Comparison of ENCODE assay signal across 8 cellular contexts in the genomic region with DNA sequence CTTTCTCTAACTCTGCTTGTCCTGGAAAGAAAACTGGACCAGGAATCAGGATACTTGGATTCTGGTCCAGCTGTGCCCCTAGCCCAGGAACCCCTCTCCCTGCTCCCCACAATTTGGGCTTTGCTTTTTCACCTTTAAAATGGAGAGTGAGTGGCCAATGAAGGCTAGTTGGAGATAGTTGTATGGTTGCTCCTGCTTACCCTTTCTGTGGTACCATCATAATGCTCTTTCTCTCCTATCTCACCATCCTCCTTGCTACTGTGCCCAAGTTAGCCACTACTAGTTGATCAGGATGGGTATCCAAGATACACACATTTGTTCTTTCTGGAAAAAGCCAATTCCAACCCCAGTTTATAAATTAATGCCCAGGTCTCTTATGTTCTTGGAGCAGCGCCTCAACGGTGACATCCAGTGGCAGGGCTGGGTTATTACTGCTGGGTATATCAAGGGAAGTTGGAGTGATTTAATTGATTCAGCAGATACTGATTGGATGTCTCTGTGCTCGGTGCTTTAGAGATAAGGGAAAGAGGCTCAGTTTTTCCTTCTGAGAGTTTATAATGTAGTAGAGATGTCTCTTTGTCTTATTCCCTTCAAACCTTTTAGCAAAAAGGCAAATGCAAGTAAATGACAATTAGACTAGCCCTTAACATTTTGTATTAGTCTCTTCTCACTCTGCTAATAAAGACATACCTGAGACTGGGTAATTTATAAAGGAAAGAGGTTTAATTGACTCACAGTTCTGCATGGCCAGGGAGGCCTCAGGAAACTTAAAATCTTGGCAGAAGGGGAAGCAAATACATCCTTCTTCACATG. TPM values are rescaled to one million over a fixed set of nuclear protein-coding genes. Genes with fewer than 3 reads are reported as not detected.
A peak's percentile ranks its signal among the peaks of the same experiment; 100 is the strongest.
DNase-seq lines count a peak whose midpoint lies in the region; ATAC-seq and TF ChIP-seq lines count a peak whose summit lies in the region.

No MANE protein-coding gene starts in this region.

- H3K9me3 Mint-ChIP-seq in activated naive CD4-positive, alpha-beta T cell treated with anti-CD3 and anti-CD28 coated beads, Interleukin-2, amount 50 U/mL, for 72 hours: no peaks in the 10 kb centered on the region

- ATAC-seq in GM18502 (IDR thresholded peaks at IDR 0.05; ENCODE audit: poor library complexity, unreplicated experiment): peak; percentile 72
- peak; percentile 88 for ATAC-seq in SK-N-SH treated with all-trans-retinoic acid at 6 μM for 48 hours
- peak; percentile 64 to 72 for ATAC-seq in activated naive CD4-positive, alpha-beta T cell treated with anti-CD3 and anti-CD28 coated beads, Interleukin-2, amount 50 U/mL, for 72 hours
- peak; percentile 75 for ATAC-seq in Right ventricle myocardium superior (ENCODE audit: poor library complexity)

- intact Hi-C loops in Right ventricle myocardium superior (cut with DNase I): loop anchor here (5.0 kb wide), 2 partner anchors 55 to 160 kb away; a partner anchor contains a TSS

- DNase-seq in A172 (ENCODE audit: low spot score) (peak; percentile 62), HUDEP-2 (lab: John Stamatoyannopoulos, UW; ENCODE audit: unreplicated experiment in 76 of 76) (peak in 63 of 76 experiments; percentile 3 to 71 (median 40)), Right ventricle myocardium superior (peak; percentile 71), pulmonary artery endothelial cell (ENCODE audit: low read depth, low spot score) (peak; percentile 44), NCI-H524 treated with DMSO at 0.1 percent for 48 hours (lab: John Stamatoyannopoulos, UW) (no peak)
- DNase-seq in activated naive CD4-positive, alpha-beta T cell treated with anti-CD3 and anti-CD28 coated beads, Interleukin-2, amount 50 U/mL, for 72 hours (ENCODE audit: low spot score in 2 of 2): peak in 1 of 2 donors; percentile 65

- H3K36me3 Mint-ChIP-seq in activated naive CD4-positive, alpha-beta T cell treated with anti-CD3 and anti-CD28 coated beads, Interleukin-2, amount 50 U/mL, for 72 hours: peaks cover 45 to 47% of the 10 kb centered on the region in 2 donors

- peak overlapping the region; percentile 4 to 56 for H3K27ac Mint-ChIP-seq in activated naive CD4-positive, alpha-beta T cell treated with anti-CD3 and anti-CD28 coated beads, Interleukin-2, amount 50 U/mL, for 72 hours

TF ChIP-seq in SK-N-SH treated with all-trans-retinoic acid at 6 μM for 48 hours, 23 proteins besides CTCF, POLR2A, EP300 and RAD21:
- TF ChIP-seq TCF4 (CRISPR knock-in tag; IDR thresholded peaks at IDR 0.05; ENCODE audit: borderline replicate concordance) (no peak), GLIS3 (CRISPR knock-in tag; IDR thresholded peaks at IDR 0.05) (no peak), ZNF70 (CRISPR knock-in tag; IDR thresholded peaks at IDR 0.05) (no peak), SNAI2 (CRISPR knock-in tag; IDR thresholded peaks at IDR 0.05) (no peak), ISL1 (CRISPR knock-in tag; IDR thresholded peaks at IDR 0.05) (no peak), ARNTL (CRISPR knock-in tag; IDR thresholded peaks at IDR 0.05; ENCODE audit: borderline replicate concordance, low read depth) (no peak), OSR1 (CRISPR knock-in tag; IDR thresholded peaks at IDR 0.05) (no peak), PPARA (CRISPR knock-in tag; IDR thresholded peaks at IDR 0.05; ENCODE audit: borderline replicate concordance) (no peak), ZFP3 (CRISPR knock-in tag; IDR thresholded peaks at IDR 0.05) (no peak), ZFP30 (CRISPR knock-in tag; IDR thresholded peaks at IDR 0.05) (no peak), TOX (CRISPR knock-in tag; IDR thresholded peaks at IDR 0.05; ENCODE audit: borderline replicate concordance) (no peak), ZC3H10 (CRISPR knock-in tag; IDR thresholded peaks at IDR 0.05) (no peak), BACH2 (CRISPR knock-in tag; IDR thresholded peaks at IDR 0.05; ENCODE audit: borderline replicate concordance) (no peak), CSDC2 (CRISPR knock-in tag; IDR thresholded peaks at IDR 0.05) (no peak)
- TF ChIP-seq, protein P1, sequence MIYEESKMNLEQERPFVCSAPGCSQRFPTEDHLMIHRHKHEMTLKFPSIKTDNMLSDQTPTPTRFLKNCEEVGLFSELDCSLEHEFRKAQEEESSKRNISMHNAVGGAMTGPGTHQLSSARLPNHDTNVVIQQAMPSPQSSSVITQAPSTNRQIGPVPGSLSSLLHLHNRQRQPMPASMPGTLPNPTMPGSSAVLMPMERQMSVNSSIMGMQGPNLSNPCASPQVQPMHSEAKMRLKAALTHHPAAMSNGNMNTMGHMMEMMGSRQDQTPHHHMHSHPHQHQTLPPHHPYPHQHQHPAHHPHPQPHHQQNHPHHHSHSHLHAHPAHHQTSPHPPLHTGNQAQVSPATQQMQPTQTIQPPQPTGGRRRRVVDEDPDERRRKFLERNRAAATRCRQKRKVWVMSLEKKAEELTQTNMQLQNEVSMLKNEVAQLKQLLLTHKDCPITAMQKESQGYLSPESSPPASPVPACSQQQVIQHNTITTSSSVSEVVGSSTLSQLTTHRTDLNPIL (CRISPR knock-in tag; IDR thresholded peaks at IDR 0.05; ENCODE audit: low read depth): no peak
- TF ChIP-seq, protein P2, sequence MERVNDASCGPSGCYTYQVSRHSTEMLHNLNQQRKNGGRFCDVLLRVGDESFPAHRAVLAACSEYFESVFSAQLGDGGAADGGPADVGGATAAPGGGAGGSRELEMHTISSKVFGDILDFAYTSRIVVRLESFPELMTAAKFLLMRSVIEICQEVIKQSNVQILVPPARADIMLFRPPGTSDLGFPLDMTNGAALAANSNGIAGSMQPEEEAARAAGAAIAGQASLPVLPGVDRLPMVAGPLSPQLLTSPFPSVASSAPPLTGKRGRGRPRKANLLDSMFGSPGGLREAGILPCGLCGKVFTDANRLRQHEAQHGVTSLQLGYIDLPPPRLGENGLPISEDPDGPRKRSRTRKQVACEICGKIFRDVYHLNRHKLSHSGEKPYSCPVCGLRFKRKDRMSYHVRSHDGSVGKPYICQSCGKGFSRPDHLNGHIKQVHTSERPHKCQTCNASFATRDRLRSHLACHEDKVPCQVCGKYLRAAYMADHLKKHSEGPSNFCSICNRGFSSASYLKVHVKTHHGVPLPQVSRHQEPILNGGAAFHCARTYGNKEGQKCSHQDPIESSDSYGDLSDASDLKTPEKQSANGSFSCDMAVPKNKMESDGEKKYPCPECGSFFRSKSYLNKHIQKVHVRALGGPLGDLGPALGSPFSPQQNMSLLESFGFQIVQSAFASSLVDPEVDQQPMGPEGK (CRISPR knock-in tag; IDR thresholded peaks at IDR 0.05; ENCODE audit: borderline replicate concordance): no peak
- TF ChIP-seq, protein P3, sequence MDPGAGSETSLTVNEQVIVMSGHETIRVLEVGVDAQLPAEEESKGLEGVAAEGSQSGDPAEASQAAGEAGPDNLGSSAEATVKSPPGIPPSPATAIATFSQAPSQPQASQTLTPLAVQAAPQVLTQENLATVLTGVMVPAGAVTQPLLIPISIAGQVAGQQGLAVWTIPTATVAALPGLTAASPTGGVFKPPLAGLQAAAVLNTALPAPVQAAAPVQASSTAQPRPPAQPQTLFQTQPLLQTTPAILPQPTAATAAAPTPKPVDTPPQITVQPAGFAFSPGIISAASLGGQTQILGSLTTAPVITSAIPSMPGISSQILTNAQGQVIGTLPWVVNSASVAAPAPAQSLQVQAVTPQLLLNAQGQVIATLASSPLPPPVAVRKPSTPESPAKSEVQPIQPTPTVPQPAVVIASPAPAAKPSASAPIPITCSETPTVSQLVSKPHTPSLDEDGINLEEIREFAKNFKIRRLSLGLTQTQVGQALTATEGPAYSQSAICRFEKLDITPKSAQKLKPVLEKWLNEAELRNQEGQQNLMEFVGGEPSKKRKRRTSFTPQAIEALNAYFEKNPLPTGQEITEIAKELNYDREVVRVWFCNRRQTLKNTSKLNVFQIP (CRISPR knock-in tag; IDR thresholded peaks at IDR 0.05; ENCODE audit: borderline replicate concordance, low read depth): no peak
- TF ChIP-seq, protein P4, sequence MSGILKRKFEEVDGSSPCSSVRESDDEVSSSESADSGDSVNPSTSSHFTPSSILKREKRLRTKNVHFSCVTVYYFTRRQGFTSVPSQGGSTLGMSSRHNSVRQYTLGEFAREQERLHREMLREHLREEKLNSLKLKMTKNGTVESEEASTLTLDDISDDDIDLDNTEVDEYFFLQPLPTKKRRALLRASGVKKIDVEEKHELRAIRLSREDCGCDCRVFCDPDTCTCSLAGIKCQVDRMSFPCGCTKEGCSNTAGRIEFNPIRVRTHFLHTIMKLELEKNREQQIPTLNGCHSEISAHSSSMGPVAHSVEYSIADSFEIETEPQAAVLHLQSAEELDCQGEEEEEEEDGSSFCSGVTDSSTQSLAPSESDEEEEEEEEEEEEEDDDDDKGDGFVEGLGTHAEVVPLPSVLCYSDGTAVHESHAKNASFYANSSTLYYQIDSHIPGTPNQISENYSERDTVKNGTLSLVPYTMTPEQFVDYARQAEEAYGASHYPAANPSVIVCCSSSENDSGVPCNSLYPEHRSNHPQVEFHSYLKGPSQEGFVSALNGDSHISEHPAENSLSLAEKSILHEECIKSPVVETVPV (CRISPR knock-in tag; IDR thresholded peaks at IDR 0.05): no peak
TF ChIP-seq in SK-N-SH treated with all-trans-retinoic acid at 6 μM for 48 hours: peak in this region for 0.

RNA-seq across cellular contexts. Expression of a gene that starts 38.5 kb away (rescaled TPM):
- 1.8 and 3.5 TPM in 2 replicates for total RNA-seq in A172 (2014; rRNA removed; shearing (Covaris generic))
- total RNA-seq in activated naive CD4-positive, alpha-beta T cell treated with anti-CD3 and anti-CD28 coated beads, Interleukin-2, amount 50 U/mL, for 72 hours: under 1 TPM in 1 of 2 donors, not detected in 1; 0.57 TPM
- 24.1 TPM for total RNA-seq in Right ventricle myocardium superior
- 1.5 and 5.0 TPM in 2 replicates for total RNA-seq in pulmonary artery endothelial cell

RNA-seq across cellular contexts. Expression of a gene that starts 46.6 kb away (rescaled TPM):
- 82.7 and 85.0 TPM in 2 replicates for total RNA-seq in A172 (2014; rRNA removed; shearing (Covaris generic))
- total RNA-seq in activated naive CD4-positive, alpha-beta T cell treated with anti-CD3 and anti-CD28 coated beads, Interleukin-2, amount 50 U/mL, for 72 hours: 10 to 100 TPM; 76.4 to 92.3 TPM
- total RNA-seq in Right ventricle myocardium superior (26.8 TPM), pulmonary artery endothelial cell (74.1 and 81.6 TPM in 2 replicates)

RNA-seq across cellular contexts. Expression of a gene that starts 56.7 kb away (rescaled TPM):
- total RNA-seq in A172 (2014; rRNA removed; shearing (Covaris generic)): 76.1 and 78.4 TPM in 2 replicates
- total RNA-seq in activated naive CD4-positive, alpha-beta T cell treated with anti-CD3 and anti-CD28 coated beads, Interleukin-2, amount 50 U/mL, for 72 hours: 100 to 1,000 TPM; 172 to 231 TPM
- total RNA-seq in Right ventricle myocardium superior (151 TPM), pulmonary artery endothelial cell (54.3 and 72.1 TPM in 2 replicates)
